Comparison of ENCODE assay signal across 9 cellular contexts in the genomic region with DNA sequence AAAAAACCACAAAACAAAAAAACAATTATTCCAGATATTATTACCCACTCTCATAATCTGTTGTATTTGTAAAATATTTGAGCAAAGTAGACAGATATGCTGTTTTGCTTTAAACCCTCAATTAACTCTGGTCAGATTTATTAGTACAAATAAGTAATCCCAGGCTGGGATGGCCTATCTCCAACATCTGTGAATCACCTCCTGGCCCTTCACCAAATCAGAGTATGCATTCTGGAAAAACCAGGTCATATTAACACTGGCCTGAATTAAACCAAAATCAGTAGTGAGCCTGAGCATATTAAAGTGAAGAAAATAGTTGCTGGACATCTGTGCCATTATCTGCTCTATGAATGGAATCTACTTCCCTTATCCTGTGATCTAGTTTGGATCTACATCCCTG. TPM values are rescaled to one million over a fixed set of nuclear protein-coding genes. Genes with fewer than 3 reads are reported as not detected.
DNase-seq lines count a peak whose midpoint lies in the region; TF ChIP-seq lines count a peak whose summit lies in the region.
"Had no signal": no experiment of that assay in that cellular context is flagged by ENCODE, and none has a peak within 500 bp of the region (broad histone marks: within the 10 kb centered on the region; RNA-seq: fewer than 3 reads in every experiment).

No MANE protein-coding gene starts in this region.

- H3K36me3 ChIP-seq in thyroid gland, result peaks cover 28 to 45% of the 10 kb centered on the region in 2 donors

- peaks cover 45 to 47% of the 10 kb centered on the region in 2 donors for H3K4me1 ChIP-seq in thyroid gland

- no peak for TF ChIP-seq POLR2A in thyroid gland (IDR thresholded peaks at IDR 0.05)

- no peaks in the 10 kb centered on the region for H3K27me3 Mint-ChIP-seq in activated CD4-positive, alpha-beta T cell treated with anti-CD3 and anti-CD28 coated beads, Interleukin-2, amount 10 ng/mL, durations not matched to agents 24 days and 14 days

- no peak overlapping the region for H3K4me3 ChIP-seq in thyroid gland (replicated peaks in 1 of 3)
- H3K4me3 ChIP-seq: SK-N-MC had no signal

- H3K9me3 Mint-ChIP-seq in activated CD4-positive, alpha-beta T cell treated with anti-CD3 and anti-CD28 coated beads, Interleukin-2, amount 10 ng/mL, durations not matched to agents 24 days and 14 days, result peaks cover 7% of the 10 kb centered on the region

- H3K36me3 Mint-ChIP-seq in activated CD4-positive, alpha-beta T cell treated with anti-CD3 and anti-CD28 coated beads, Interleukin-2, amount 10 ng/mL, durations not matched to agents 24 days and 14 days (ENCODE audit: low read depth), result peaks cover 62% of the 10 kb centered on the region

- H3K4me1 Mint-ChIP-seq in activated CD4-positive, alpha-beta T cell treated with anti-CD3 and anti-CD28 coated beads, Interleukin-2, amount 10 ng/mL, durations not matched to agents 24 days and 14 days, result peaks cover 38% of the 10 kb centered on the region

- DNase-seq in activated CD4-positive, alpha-beta T cell treated with anti-CD3 and anti-CD28 coated beads, Interleukin-2, amount 10 ng/mL, durations not matched to agents 24 days and 14 days, result no peak
- DNase-seq in activated CD4-positive, alpha-beta T cell treated with anti-CD3 and anti-CD28 coated beads, Interleukin-2, amount 50 U/mL, for 1 hour, result no peak
- DNase-seq in astrocyte of the hippocampus (ENCODE audit: low read depth, low spot score) (peak; percentile 91), hepatic stellate cell (ENCODE audit: low spot score) (peak; percentile 59), thyroid gland (peak; percentile 53 to 59), NCI-H2029 (lab: John Stamatoyannopoulos, UW) (no peak), medulla oblongata (ENCODE audit: extremely low spot score) (no peak), SW480 (ENCODE audit: low spot score) (no peak)

- no peak for TF ChIP-seq CTCF in thyroid gland (IDR thresholded peaks at IDR 0.05)

- H3K9me3 ChIP-seq in thyroid gland, result no peaks in the 10 kb centered on the region

- H3K27ac ChIP-seq in thyroid gland, result peak overlapping the region in 2 of 3 donors; percentile 72 to 94
- H3K27ac ChIP-seq: SK-N-MC had no signal

- intact Hi-C loops in activated CD4-positive, alpha-beta T cell treated with anti-CD3 and anti-CD28 coated beads, Interleukin-2, amount 10 ng/mL, durations not matched to agents 24 days and 14 days (cut with micrococcal nuclease), result no loop called here
- intact Hi-C loops in thyroid gland (cut with DNase I), result loop anchor here (5.0 kb wide), 1 partner anchor 35 kb away; no protein-coding TSS in a partner anchor

- H3K4me3 Mint-ChIP-seq in activated CD4-positive, alpha-beta T cell treated with anti-CD3 and anti-CD28 coated beads, Interleukin-2, amount 10 ng/mL, durations not matched to agents 24 days and 14 days, result no peak overlapping the region

- H3K27ac Mint-ChIP-seq in activated CD4-positive, alpha-beta T cell treated with anti-CD3 and anti-CD28 coated beads, Interleukin-2, amount 10 ng/mL, durations not matched to agents 24 days and 14 days, result peak overlapping the region; percentile 76

- no peaks in the 10 kb centered on the region for H3K27me3 ChIP-seq in thyroid gland

RNA-seq across cellular contexts. Expression of a gene that starts 41.0 kb away (rescaled TPM):
- total RNA-seq in activated CD4-positive, alpha-beta T cell treated with anti-CD3 and anti-CD28 coated beads, Interleukin-2, amount 10 ng/mL, durations not matched to agents 24 days and 14 days, result 252 and 258 TPM in 2 replicates
- total RNA-seq in thyroid gland, result 100 to 1,000 TPM; 147 to 292 (median 206) TPM

RNA-seq across cellular contexts. Expression of a gene that starts 58.9 kb away (rescaled TPM):
- total RNA-seq in activated CD4-positive, alpha-beta T cell treated with anti-CD3 and anti-CD28 coated beads, Interleukin-2, amount 10 ng/mL, durations not matched to agents 24 days and 14 days, result 346 and 348 TPM in 2 replicates
- 10 to 100 TPM; 31.9 to 46.1 (median 34.0) TPM for total RNA-seq in thyroid gland

Comparison
In these comparisons a context has a peak if more than half of its experiments do, and no peak if none do; other contexts are left out.
1. DNase-seq: peak in astrocyte of the hippocampus (single experiment), hepatic stellate cell (single experiment) and thyroid gland (2 of 2); none in activated CD4-positive, alpha-beta T cell treated with anti-CD3 and anti-CD28 coated beads, Interleukin-2, amount 10 ng/mL, durations not matched to agents 24 days and 14 days (single experiment), activated CD4-positive, alpha-beta T cell treated with anti-CD3 and anti-CD28 coated beads, Interleukin-2, amount 50 U/mL, for 1 hour (single experiment), NCI-H2029 (single experiment), medulla oblongata (single experiment) and SW480 (single experiment).